In genomic region chr20:48822178-48822577, GRCh38 we compare ENCODE assay signal across 14 cellular contexts. TPM values are rescaled to one million over a fixed set of nuclear protein-coding genes. Genes with fewer than 3 reads are reported as not detected.
DNase-seq lines count a peak whose midpoint lies in the region; ATAC-seq and TF ChIP-seq lines count a peak whose summit lies in the region.
"Had no signal": no experiment of that assay in that cellular context is flagged by ENCODE, and none has a peak within 500 bp of the region (broad histone marks: within the 10 kb centered on the region; RNA-seq: fewer than 3 reads in every experiment).

No MANE protein-coding gene starts in this region.

- H3K4me2 ChIP-seq in KMS-11 = peak overlapping the region; percentile 2; the same call in 1 of the 2 replicates

- H3K36me3 ChIP-seq in KMS-11 (ENCODE audit: insufficient read depth) = no peaks in the 10 kb centered on the region
- H3K36me3 ChIP-seq in uterus = no peaks in the 10 kb centered on the region
- peaks cover 0 to 10% (median 0%) of the 10 kb centered on the region in 4 donors for H3K36me3 ChIP-seq in upper lobe of left lung

- H3K27me3 ChIP-seq in KMS-11 (ENCODE audit: insufficient read depth, low read depth) (peaks cover 23% of the 10 kb centered on the region), uterus (no peaks in the 10 kb centered on the region), upper lobe of left lung (no peaks in the 10 kb centered on the region)

- H3K27me3 Mint-ChIP-seq in T-helper 1 cell treated with Interleukin-12 subunit alpha and Interleukin-12 subunit beta and Interleukin-4 antibody, amounts not matched to agents 30 μg/mL and 1 μg/mL, for 36 hours (ENCODE audit: low read depth) = no peaks in the 10 kb centered on the region
- H3K27me3 Mint-ChIP-seq in natural killer cell treated with Interleukin-12 subunit alpha and Interleukin-12 subunit beta and Interleukin-15 and Interleukin-18, amount 100 ng/mL, for 72 hours = no peaks in the 10 kb centered on the region

- H3K27ac ChIP-seq in KMS-11 (no peak overlapping the region), uterus (no peak overlapping the region), upper lobe of left lung (peak overlapping the region in 2 of 4 donors; percentile 28 to 68)
- H3K27ac ChIP-seq: 22Rv1, epithelial cell of prostate had no signal

- no peak overlapping the region for H3K27ac Mint-ChIP-seq in T-helper 1 cell treated with Interleukin-12 subunit alpha and Interleukin-12 subunit beta and Interleukin-4 antibody, amounts not matched to agents 30 μg/mL and 1 μg/mL, for 36 hours
- peak overlapping the region; percentile 29 to 92 for H3K27ac Mint-ChIP-seq in activated naive CD4-positive, alpha-beta T cell treated with anti-CD3 and anti-CD28 coated beads, Interleukin-2, amount 50 U/mL, for 72 hours
- H3K27ac Mint-ChIP-seq in natural killer cell treated with Interleukin-12 subunit alpha and Interleukin-12 subunit beta and Interleukin-15 and Interleukin-18, amount 100 ng/mL, for 72 hours = peak overlapping the region in 1 of 2 donors; percentile 98

- peaks cover 55% of the 10 kb centered on the region for H3K36me3 Mint-ChIP-seq in T-helper 1 cell treated with Interleukin-12 subunit alpha and Interleukin-12 subunit beta and Interleukin-4 antibody, amounts not matched to agents 30 μg/mL and 1 μg/mL, for 36 hours (ENCODE audit: low read depth)
- peaks cover 4 to 22% of the 10 kb centered on the region in 2 donors for H3K36me3 Mint-ChIP-seq in activated naive CD4-positive, alpha-beta T cell treated with anti-CD3 and anti-CD28 coated beads, Interleukin-2, amount 50 U/mL, for 72 hours
- H3K36me3 Mint-ChIP-seq in natural killer cell treated with Interleukin-12 subunit alpha and Interleukin-12 subunit beta and Interleukin-15 and Interleukin-18, amount 100 ng/mL, for 72 hours = no peaks in the 10 kb centered on the region

- H3K4me3 ChIP-seq in KMS-11 (IDR thresholded peaks at IDR 0.05; ENCODE audit: insufficient read depth, low read depth, low read length) (no peak overlapping the region), uterus (no peak overlapping the region), upper lobe of left lung (peak overlapping the region in 1 of 4 donors; percentile 26)

- TF ChIP-seq EP300 in upper lobe of left lung (IDR thresholded peaks at IDR 0.05) = no peak

- H3K9me3 ChIP-seq in uterus (no peaks in the 10 kb centered on the region), upper lobe of left lung (no peaks in the 10 kb centered on the region)

- TF ChIP-seq POLR2A in uterus (IDR thresholded peaks at IDR 0.05) (no peak), upper lobe of left lung (IDR thresholded peaks at IDR 0.05) (no peak)

- no peak for DNase-seq in T-helper 1 cell
- no peak for DNase-seq in activated naive CD4-positive, alpha-beta T cell treated with anti-CD3 and anti-CD28 coated beads, Interleukin-2, amount 50 U/mL, for 72 hours (ENCODE audit: low spot score in 2 of 2)
- no peak for DNase-seq in natural killer cell treated with Interleukin-12 subunit alpha and Interleukin-12 subunit beta and Interleukin-15 and Interleukin-18, amount 100 ng/mL, for 72 hours (ENCODE audit: low spot score)
- DNase-seq in uterus = no peak
- no peak for DNase-seq in stimulated activated naive CD4-positive, alpha-beta T cell treated with Interleukin-2 at 50 U/mL for 16 hours (lab: John Stamatoyannopoulos, UW)
- no peak for DNase-seq in upper lobe of left lung
- DNase-seq: amniotic stem cell, NCI-H1048, NCI-H226 had no signal

- H3K4me1 ChIP-seq in KMS-11 (ENCODE audit: low read depth, poor library complexity, severe bottlenecking) (peaks cover 9% of the 10 kb centered on the region), uterus (no peaks in the 10 kb centered on the region), upper lobe of left lung (peaks cover 55 to 82% (median 70%) of the 10 kb centered on the region in 4 donors)

- no peaks in the 10 kb centered on the region for H4K20me1 ChIP-seq in KMS-11 (ENCODE audit: insufficient read depth)

- TF ChIP-seq CTCF in KMS-11 (conservative IDR thresholded peaks at IDR 0.05; ENCODE audit: low read depth, low read length) = no peak
- TF ChIP-seq CTCF in uterus (IDR thresholded peaks at IDR 0.05) = no peak
- TF ChIP-seq CTCF in upper lobe of left lung (IDR thresholded peaks at IDR 0.05) = no peak

- H3K79me2 ChIP-seq in KMS-11 (ENCODE audit: insufficient read depth, low read depth) = no peaks in the 10 kb centered on the region

- H3K9ac ChIP-seq in KMS-11 = no peak overlapping the region

- H3K4me1 Mint-ChIP-seq in T-helper 1 cell treated with Interleukin-12 subunit alpha and Interleukin-12 subunit beta and Interleukin-4 antibody, amounts not matched to agents 30 μg/mL and 1 μg/mL, for 36 hours (ENCODE audit: low read depth) = peaks cover 81% of the 10 kb centered on the region
- peaks cover 78 to 80% of the 10 kb centered on the region in 2 donors for H3K4me1 Mint-ChIP-seq in natural killer cell treated with Interleukin-12 subunit alpha and Interleukin-12 subunit beta and Interleukin-15 and Interleukin-18, amount 100 ng/mL, for 72 hours (ENCODE audit: low read depth in 2 of 2)

- H3K4me3 Mint-ChIP-seq in T-helper 1 cell treated with Interleukin-12 subunit alpha and Interleukin-12 subunit beta and Interleukin-4 antibody, amounts not matched to agents 30 μg/mL and 1 μg/mL, for 36 hours = peak overlapping the region; percentile 97
- peak overlapping the region; percentile 85 for H3K4me3 Mint-ChIP-seq in natural killer cell treated with Interleukin-12 subunit alpha and Interleukin-12 subunit beta and Interleukin-15 and Interleukin-18, amount 100 ng/mL, for 72 hours

- no peaks in the 10 kb centered on the region for H3K9me3 Mint-ChIP-seq in T-helper 1 cell treated with Interleukin-12 subunit alpha and Interleukin-12 subunit beta and Interleukin-4 antibody, amounts not matched to agents 30 μg/mL and 1 μg/mL, for 36 hours
- H3K9me3 Mint-ChIP-seq in activated naive CD4-positive, alpha-beta T cell treated with anti-CD3 and anti-CD28 coated beads, Interleukin-2, amount 50 U/mL, for 72 hours = no peaks in the 10 kb centered on the region
- H3K9me3 Mint-ChIP-seq in natural killer cell treated with Interleukin-12 subunit alpha and Interleukin-12 subunit beta and Interleukin-15 and Interleukin-18, amount 100 ng/mL, for 72 hours = no peaks in the 10 kb centered on the region

- ATAC-seq in activated naive CD4-positive, alpha-beta T cell treated with anti-CD3 and anti-CD28 coated beads, Interleukin-2, amount 50 U/mL, for 72 hours = no peak
- no peak for ATAC-seq in natural killer cell treated with Interleukin-12 subunit alpha and Interleukin-12 subunit beta and Interleukin-15 and Interleukin-18, amount 100 ng/mL, for 72 hours
- ATAC-seq in upper lobe of left lung (ENCODE audit: low FRiP score in 2 of 2) = no peak
- ATAC-seq: HCT116 had no signal

- 79 to 84% methylated on average over 1 to 2 of the region's 2 CpGs for WGBS in upper lobe of left lung, 2 donors

- intact Hi-C loops in uterus (cut with DNase I; ENCODE audit: low total_unique reads) = no loop called here

- H2AFZ ChIP-seq in KMS-11 (ENCODE audit: low read depth) = no peak overlapping the region

RNA-seq across cellular contexts. Expression of gene PREX1, which starts 5.6 kb away (rescaled TPM):
- 10 to 100 TPM; 30.6 to 51.8 TPM for total RNA-seq in activated naive CD4-positive, alpha-beta T cell treated with anti-CD3 and anti-CD28 coated beads, Interleukin-2, amount 50 U/mL, for 72 hours
- total RNA-seq in natural killer cell treated with Interleukin-12 subunit alpha and Interleukin-12 subunit beta and Interleukin-15 and Interleukin-18, amount 100 ng/mL, for 72 hours = 100 to 1,000 TPM; 132 to 167 TPM
- total RNA-seq in uterus (10 to 100 TPM in 2 of 4 donors, 1 to 10 TPM in 2; 3.6 to 19.7 (median 11.3) TPM), upper lobe of left lung (100 to 1,000 TPM in 2 of 6 donors, 10 to 100 TPM in 4; 42.8 to 177 (median 74.6) TPM)
